34 cellular contexts compared by ENCODE assay signal in genomic region chrX:40346379-40346778, GRCh38.
"Had no signal": no experiment of that assay in that cellular context is flagged by ENCODE, and none has a peak within 500 bp of the region (broad histone marks: within the 10 kb centered on the region; RNA-seq: fewer than 3 reads in every experiment).

No MANE protein-coding gene starts in this region.

- DNase-seq: Karpas-422, Kasumi-1, MG63, MM.1S, MV-4-11, NCI-H1048, NCI-H1092, NCI-H1092 treated with DMSO at 0.1 percent for 48 hours, NCI-H1105, NCI-H1105 treated with DMSO at 0.1 percent for 48 hours, NCI-H1417, NCI-H1417 treated with DMSO at 0.1 percent for 48 hours, NCI-H1436, NCI-H1436 treated with DMSO at 0.1 percent for 48 hours, NCI-H146, NCI-H1694, NCI-H1694 treated with DMSO at 0.1 percent for 48 hours, NCI-H187, NCI-H187 treated with DMSO at 0.1 percent for 48 hours, NCI-H1930, NCI-H2029, NCI-H2029 treated with DMSO at 0.1 percent for 48 hours, NCI-H2081, NCI-H2081 treated with DMSO at 0.1 percent for 48 hours, NCI-H2107, NCI-H2171, NCI-H2171 treated with DMSO at 0.1 percent for 48 hours, NCI-H2227 treated with DMSO at 0.1 percent for 48 hours, NCI-H226, NCI-H345, NCI-H446, NCI-H446 treated with DMSO at 0.1 percent for 48 hours, NCI-H510A, NCI-H510A treated with DMSO at 0.1 percent for 48 hours had no signal

- H3K27me3 ChIP-seq: MG63 had no signal

- H3K36me3 ChIP-seq: MG63 had no signal

- H3K9me3 ChIP-seq: MG63 had no signal

- H3K4me3 ChIP-seq: MG63 had no signal
